In genomic region chr4:156481845-156482244, GRCh38 we compare ENCODE assay signal across 32 cellular contexts.
"Had no signal": no experiment of that assay in that cellular context is flagged by ENCODE, and none has a peak within 500 bp of the region (broad histone marks: within the 10 kb centered on the region; RNA-seq: fewer than 3 reads in every experiment).

No MANE protein-coding gene starts in this region.

- H3K4me1 Mint-ChIP-seq: naive thymus-derived CD8-positive, alpha-beta T cell; nephron progenitor cell; neural crest cell; stimulated activated memory B cell treated with anti-CD40 and anti-IgM and Interleukin-4, amounts not matched to agents 10 μg/mL and 1 μg/mL and 100 μg/mL, for 72 hours; stimulated activated naive CD8-positive, alpha-beta T cell treated with anti-CD3 and anti-CD28 coated beads, Interleukin-15, amount 100 ng/mL, for 72 hours had no signal

- H3K79me2 ChIP-seq: parathyroid adenoma had no signal

- H3K27ac Mint-ChIP-seq: naive thymus-derived CD8-positive, alpha-beta T cell; natural killer cell treated with Interleukin-12 subunit alpha and Interleukin-12 subunit beta and Interleukin-15 and Interleukin-18, amount 100 ng/mL, for 72 hours; nephron progenitor cell; progenitor cell of endocrine pancreas; stimulated activated memory B cell treated with anti-CD40 and anti-IgM and Interleukin-4, amounts not matched to agents 10 μg/mL and 1 μg/mL and 100 μg/mL, for 72 hours; stimulated activated naive CD8-positive, alpha-beta T cell treated with anti-CD3 and anti-CD28 coated beads, Interleukin-15, amount 100 ng/mL, for 72 hours had no signal

- H3K4me3 Mint-ChIP-seq: naive thymus-derived CD8-positive, alpha-beta T cell; natural killer cell treated with Interleukin-12 subunit alpha and Interleukin-12 subunit beta and Interleukin-15 and Interleukin-18, amount 100 ng/mL, for 72 hours; nephron progenitor cell; neural crest cell; stimulated activated memory B cell treated with anti-CD40 and anti-IgM and Interleukin-4, amounts not matched to agents 10 μg/mL and 1 μg/mL and 100 μg/mL, for 72 hours; stimulated activated naive CD8-positive, alpha-beta T cell treated with anti-CD3 and anti-CD28 coated beads, Interleukin-15, amount 100 ng/mL, for 72 hours had no signal

- H3K27ac ChIP-seq: neutrophil, ovary, parathyroid adenoma, psoas muscle, right lobe of liver, sigmoid colon, spleen, suprapubic skin, testis, tibial artery, transverse colon, upper lobe of left lung, vagina had no signal

- H3K27me3 ChIP-seq: neutrophil, ovary, right lobe of liver, sigmoid colon, spleen, suprapubic skin, testis, tibial artery, transverse colon, upper lobe of left lung, vagina had no signal

- H3K4me3 ChIP-seq: ovary, psoas muscle, right lobe of liver, sigmoid colon, spleen, suprapubic skin, testis, tibial artery, transverse colon, upper lobe of left lung, vagina had no signal

- H3K36me3 ChIP-seq: neutrophil, ovary, right lobe of liver, sigmoid colon, spleen, suprapubic skin, tibial artery, transverse colon, upper lobe of left lung, vagina had no signal

- H3K4me1 ChIP-seq: parathyroid adenoma, psoas muscle, right lobe of liver, sigmoid colon, spleen, suprapubic skin, testis, tibial artery, transverse colon, upper lobe of left lung, vagina had no signal

- H3K9me3 ChIP-seq: neutrophil, ovary, psoas muscle, right lobe of liver, sigmoid colon, spleen, suprapubic skin, testis, tibial artery, transverse colon, upper lobe of left lung, vagina had no signal

- H3K27me3 Mint-ChIP-seq: naive thymus-derived CD8-positive, alpha-beta T cell; natural killer cell treated with Interleukin-12 subunit alpha and Interleukin-12 subunit beta and Interleukin-15 and Interleukin-18, amount 100 ng/mL, for 72 hours; progenitor cell of endocrine pancreas; stimulated activated memory B cell treated with anti-CD40 and anti-IgM and Interleukin-4, amounts not matched to agents 10 μg/mL and 1 μg/mL and 100 μg/mL, for 72 hours; stimulated activated naive CD8-positive, alpha-beta T cell treated with anti-CD3 and anti-CD28 coated beads, Interleukin-15, amount 100 ng/mL, for 72 hours had no signal

- H3K9me3 Mint-ChIP-seq: natural killer cell treated with Interleukin-12 subunit alpha and Interleukin-12 subunit beta and Interleukin-15 and Interleukin-18, amount 100 ng/mL, for 72 hours had no signal

- ATAC-seq: naive thymus-derived CD8-positive, alpha-beta T cell; natural killer cell treated with Interleukin-12 subunit alpha and Interleukin-12 subunit beta and Interleukin-15 and Interleukin-18, amount 100 ng/mL, for 72 hours; psoas muscle; right cardiac atrium; right lobe of liver; stimulated activated memory B cell treated with anti-CD40 and anti-IgM and Interleukin-4, amounts not matched to agents 10 μg/mL and 1 μg/mL and 100 μg/mL, for 72 hours; stimulated activated naive CD8-positive, alpha-beta T cell treated with anti-CD3 and anti-CD28 coated beads, Interleukin-15, amount 100 ng/mL, for 72 hours; stimulated activated naive CD8-positive, alpha-beta T cell treated with anti-CD3 and anti-CD28 coated beads, Interleukin-15, Interleukin-2, amounts not matched to agents 100 U/mL and 50 U/mL, for 24 hours had no signal

- H3K9ac ChIP-seq: parathyroid adenoma had no signal

- H3K36me3 Mint-ChIP-seq: naive thymus-derived CD8-positive, alpha-beta T cell; natural killer cell treated with Interleukin-12 subunit alpha and Interleukin-12 subunit beta and Interleukin-15 and Interleukin-18, amount 100 ng/mL, for 72 hours; stimulated activated memory B cell treated with anti-CD40 and anti-IgM and Interleukin-4, amounts not matched to agents 10 μg/mL and 1 μg/mL and 100 μg/mL, for 72 hours had no signal

- DNase-seq: naive thymus-derived CD8-positive, alpha-beta T cell; nephron progenitor cell; nucleus accumbens; ovary; posterior cingulate gyrus; psoas muscle; right cardiac atrium; right lobe of liver; sigmoid colon; small intestine; spleen; stimulated activated CD4-positive, alpha-beta T cell treated with anti-CD3 and anti-CD28 coated beads, Interleukin-12 subunit alpha, Interleukin-12 subunit beta, amount 100 ng/mL, for 4 hours; stimulated activated CD4-positive, alpha-beta T cell treated with anti-CD3 and anti-CD28 coated beads, Interleukin-1b, Interleukin-23, amount 100 ng/mL, for 48 hours; stimulated activated CD4-positive, alpha-beta T cell treated with anti-CD3 and anti-CD28 coated beads, Interleukin-4, amount 100 ng/mL, for 1 hour; stimulated activated CD4-positive, alpha-beta T cell treated with anti-CD3 and anti-CD28 coated beads, Interleukin-4, amount 100 ng/mL, for 4 hours; stimulated activated CD8-positive, alpha-beta memory T cell treated with anti-CD3 and anti-CD28 coated beads, Interleukin-4, amount 100 ng/mL, for 48 hours; stimulated activated naive CD4-positive, alpha-beta T cell; stimulated activated naive CD8-positive, alpha-beta T cell treated with anti-CD3 and anti-CD28 coated beads, Interleukin-15, amount 100 ng/mL, for 72 hours; stimulated activated naive CD8-positive, alpha-beta T cell treated with anti-CD3 and anti-CD28 coated beads, Interleukin-15, Interleukin-2, amounts not matched to agents 100 U/mL and 50 U/mL, for 24 hours; substantia nigra; testis; tibial artery; transverse colon had no signal

- H2AFZ ChIP-seq: parathyroid adenoma had no signal
